ENCODE assay signal across 30 cellular contexts in the genomic region with DNA sequence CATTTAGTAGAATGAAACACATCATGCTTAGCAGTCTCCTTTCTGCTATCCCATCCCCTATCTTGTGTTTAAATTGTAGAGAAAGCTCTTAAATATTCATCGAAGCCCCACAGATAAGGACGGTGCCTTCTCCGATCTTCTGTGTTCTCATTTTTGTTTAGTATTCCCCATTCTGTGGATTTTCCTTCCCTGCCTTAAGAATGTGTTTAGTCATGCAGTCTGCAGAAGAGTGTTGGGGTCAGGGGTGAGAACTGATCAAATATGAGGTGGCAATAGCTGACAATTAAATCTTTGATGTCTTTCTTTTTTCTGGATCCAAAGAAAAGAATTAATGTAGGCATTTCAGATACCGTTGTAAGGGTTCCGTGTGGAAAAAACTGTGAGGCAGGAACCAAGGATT. TPM values are rescaled to one million over a fixed set of nuclear protein-coding genes. Genes with fewer than 3 reads are reported as not detected.
"Had no signal": no experiment of that assay in that cellular context is flagged by ENCODE, and none has a peak within 500 bp of the region (broad histone marks: within the 10 kb centered on the region; RNA-seq: fewer than 3 reads in every experiment).

No MANE protein-coding gene starts in this region.

- H3K4me2 ChIP-seq: hepatocyte had no signal

- H3K4me3 ChIP-seq: coronary artery, esophagus muscularis mucosa, heart left ventricle, hepatocyte, lung, right lobe of liver, testis, tibial artery had no signal

- H3K9ac ChIP-seq: parathyroid adenoma had no signal

- H3K27ac ChIP-seq: coronary artery, esophagus muscularis mucosa, heart left ventricle, hepatocyte, neutrophil, parathyroid adenoma, right lobe of liver, testis, tibial artery had no signal

- H3K36me3 ChIP-seq: esophagus muscularis mucosa, heart left ventricle, neutrophil, right lobe of liver, tibial artery had no signal

- H3K4me1 ChIP-seq: esophagus muscularis mucosa, heart left ventricle, parathyroid adenoma, right lobe of liver, testis, tibial artery had no signal

- ATAC-seq: heart left ventricle; left lobe of liver; natural killer cell; right lobe of liver; stimulated activated effector memory CD8-positive, alpha-beta T cell treated with anti-CD3 and anti-CD28 coated beads, Interleukin-12 subunit alpha, Interleukin-12 subunit beta, amount 100 ng/mL, for 72 hours; stimulated activated naive CD8-positive, alpha-beta T cell treated with anti-CD3 and anti-CD28 coated beads, Interleukin-15, Interleukin-2, amounts not matched to agents 100 U/mL and 50 U/mL, for 24 hours had no signal

- H3K27me3 ChIP-seq: esophagus muscularis mucosa, heart left ventricle, hepatocyte, neutrophil, right lobe of liver, testis, tibial artery had no signal

- H3K9me3 ChIP-seq: esophagus muscularis mucosa, neutrophil, right lobe of liver, testis, tibial artery had no signal

- H2AFZ ChIP-seq: hepatocyte, parathyroid adenoma had no signal

- H3K79me2 ChIP-seq: hepatocyte, parathyroid adenoma had no signal

- DNase-seq: dermis blood vessel endothelial cell; effector memory CD4-positive, alpha-beta T cell; foreskin melanocyte; heart left ventricle; kidney; natural killer cell; right lobe of liver; stimulated activated CD4-positive, alpha-beta T cell treated with anti-CD3 and anti-CD28 coated beads, Interleukin-2, amount 100 ng/mL, for 24 hours; stimulated activated CD4-positive, alpha-beta T cell treated with anti-CD3 and anti-CD28 coated beads, Interleukin-4, amount 100 ng/mL, for 24 hours; stimulated activated naive CD8-positive, alpha-beta T cell treated with anti-CD3 and anti-CD28 coated beads, Interleukin-15, Interleukin-2, amounts not matched to agents 100 U/mL and 50 U/mL, for 24 hours; substantia nigra; testis; tibial artery had no signal

RNA-seq across cellular contexts. Expression of a gene that starts 9.3 kb away (rescaled TPM):
- total RNA-seq: dermis blood vessel endothelial cell, endothelial cell of umbilical vein, epithelial cell of proximal tubule, fibroblast of lung, heart left ventricle, hepatocyte, kidney, left lobe of liver, liver, mononuclear cell, natural killer cell, omental fat pad, progenitor cell of endocrine pancreas, right lobe of liver, urinary bladder had no signal
- polyA plus RNA-seq: endothelial cell of umbilical vein, fibroblast of lung, heart left ventricle, hepatocyte, neural cell, urinary bladder had no signal
